ENCODE assay signal across 2 cellular contexts in genomic region chr7:5432691-5433090, GRCh38.
A peak's percentile ranks its signal among the peaks of the same experiment; 100 is the strongest.
TF ChIP-seq lines count a peak whose summit lies in the region.

No MANE protein-coding gene starts in this region.

TF ChIP-seq in HepG2, 621 proteins besides CTCF, POLR2A, EP300 and RAD21:
- TF ChIP-seq ZNF772 (CRISPR knock-in tag; IDR thresholded peaks at IDR 0.05) = no peak
- TF ChIP-seq ZNF121 (CRISPR knock-in tag; IDR thresholded peaks at IDR 0.05) = peak; percentile 78
- TF ChIP-seq ELF4 (CRISPR knock-in tag; IDR thresholded peaks at IDR 0.05; ENCODE audit: borderline replicate concordance) = no peak

TF ChIP-seq in neural cell, 6 proteins besides CTCF, POLR2A, EP300 and RAD21:
- TF ChIP-seq REST (IDR thresholded peaks at IDR 0.05; ENCODE audit: borderline replicate concordance) (no peak), TAF1 (IDR thresholded peaks at IDR 0.05; ENCODE audit: low read depth) (no peak), SMC3 (conservative IDR thresholded peaks at IDR 0.05; ENCODE audit: poor library complexity) (no peak), EZH2 (IDR thresholded peaks at IDR 0.05; ENCODE audit: borderline replicate concordance, insufficient read depth, low read length, poor library complexity, severe bottlenecking) (no peak), POLR2AphosphoS5 (IDR thresholded peaks at IDR 0.05) (no peak)
